ENCODE assay signal across 31 cellular contexts in genomic region chr6:39558079-39558478, GRCh38.
"Had no signal": no experiment of that assay in that cellular context is flagged by ENCODE, and none has a peak within 500 bp of the region (broad histone marks: within the 10 kb centered on the region; RNA-seq: fewer than 3 reads in every experiment).

No MANE protein-coding gene starts in this region.

- H3K4me3 ChIP-seq: adrenal gland, body of pancreas, esophagus squamous epithelium, pancreas, prostate gland, skin epidermis, thoracic aorta had no signal

- H3K4me1 ChIP-seq: adrenal gland, esophagus squamous epithelium, pancreas, prostate gland had no signal

- FAIRE-seq: colon, pancreas, urothelium cell line had no signal

- H3K9me3 ChIP-seq: adrenal gland, body of pancreas, esophagus squamous epithelium, pancreas, prostate gland, thoracic aorta had no signal

- H3K27me3 ChIP-seq: adrenal gland, body of pancreas, esophagus squamous epithelium, pancreas had no signal

- H3K36me3 ChIP-seq: adrenal gland, esophagus squamous epithelium, pancreas, prostate gland, thoracic aorta had no signal

- H3K27ac ChIP-seq: adrenal gland, body of pancreas, epithelial cell of prostate, esophagus squamous epithelium, pancreas, prostate gland, skin epidermis, thoracic aorta had no signal

- DNase-seq: activated CD4-positive, alpha-beta memory T cell treated with anti-CD3 and anti-CD28 coated beads for 36 hours; activated CD4-positive, alpha-beta T cell treated with anti-CD3 and anti-CD28 coated beads, Interleukin-2, amount 10 ng/mL, durations not matched to agents 24 days and 14 days; activated CD4-positive, CD25-positive, alpha-beta regulatory T cell treated with anti-CD3 and anti-CD28 coated beads, Interleukin-2, amount 50 U/mL, for 72 hours; activated CD8-positive, alpha-beta memory T cell treated with anti-CD3 and anti-CD28 coated beads, Interleukin-2, amount 50 U/mL, for 4 hours; activated effector memory CD4-positive, alpha-beta T cell treated with anti-CD3 and anti-CD28 coated beads, Interleukin-2, amount 50 U/mL, for 16 hours; activated naive CD4-positive, alpha-beta T cell treated with anti-CD3 and anti-CD28 coated beads for 36 hours; activated naive CD8-positive, alpha-beta T cell treated with anti-CD3 and anti-CD28 coated beads for 36 hours; activated T-cell treated with anti-CD3 and anti-CD28 coated beads, Interleukin-2, amount 50 U/mL, for 1 hour; adrenal gland; aorta; body of pancreas; dermis blood vessel endothelial cell; effector CD4-positive, alpha-beta T cell; esophagus squamous epithelium; foreskin melanocyte; glutamatergic neuron; islet precursor cell; left cardiac atrium; mammary epithelial cell; naive B cell; pancreas; retina; stimulated activated CD4-positive, alpha-beta T cell treated with anti-CD3 and anti-CD28 coated beads, Interleukin-12 subunit alpha, Interleukin-12 subunit beta, amount 100 ng/mL, for 4 hours; stimulated activated CD4-positive, alpha-beta T cell treated with anti-CD3 and anti-CD28 coated beads, Interleukin-4, amount 100 ng/mL, for 1 hour; trophoblast cell had no signal
